ENCODE assay signal across 1 cellular context in the genomic region with DNA sequence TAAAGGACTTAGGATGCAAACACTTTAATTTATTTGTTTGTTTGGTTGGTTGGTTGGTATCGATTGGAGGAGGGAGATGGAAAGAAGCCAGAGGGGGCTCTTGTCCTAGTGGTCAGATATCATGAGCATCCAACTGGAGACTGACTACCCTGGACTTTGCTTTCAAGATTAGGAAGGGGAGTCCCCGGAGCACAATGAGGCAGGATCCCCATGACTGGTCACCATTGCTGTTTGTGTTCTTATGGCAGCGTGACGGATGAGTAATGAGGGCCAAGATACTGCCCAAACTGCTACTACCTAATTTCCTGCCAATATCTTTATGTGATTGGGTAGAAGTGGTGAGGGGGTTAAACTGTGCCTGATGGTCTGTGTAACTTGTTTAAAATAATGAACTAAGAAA.
TF ChIP-seq lines count a peak whose summit lies in the region.

No MANE protein-coding gene starts in this region.

TF ChIP-seq in HepG2, 621 proteins besides CTCF, POLR2A, EP300 and RAD21 (continued from another document):
- TF ChIP-seq, protein P1, sequence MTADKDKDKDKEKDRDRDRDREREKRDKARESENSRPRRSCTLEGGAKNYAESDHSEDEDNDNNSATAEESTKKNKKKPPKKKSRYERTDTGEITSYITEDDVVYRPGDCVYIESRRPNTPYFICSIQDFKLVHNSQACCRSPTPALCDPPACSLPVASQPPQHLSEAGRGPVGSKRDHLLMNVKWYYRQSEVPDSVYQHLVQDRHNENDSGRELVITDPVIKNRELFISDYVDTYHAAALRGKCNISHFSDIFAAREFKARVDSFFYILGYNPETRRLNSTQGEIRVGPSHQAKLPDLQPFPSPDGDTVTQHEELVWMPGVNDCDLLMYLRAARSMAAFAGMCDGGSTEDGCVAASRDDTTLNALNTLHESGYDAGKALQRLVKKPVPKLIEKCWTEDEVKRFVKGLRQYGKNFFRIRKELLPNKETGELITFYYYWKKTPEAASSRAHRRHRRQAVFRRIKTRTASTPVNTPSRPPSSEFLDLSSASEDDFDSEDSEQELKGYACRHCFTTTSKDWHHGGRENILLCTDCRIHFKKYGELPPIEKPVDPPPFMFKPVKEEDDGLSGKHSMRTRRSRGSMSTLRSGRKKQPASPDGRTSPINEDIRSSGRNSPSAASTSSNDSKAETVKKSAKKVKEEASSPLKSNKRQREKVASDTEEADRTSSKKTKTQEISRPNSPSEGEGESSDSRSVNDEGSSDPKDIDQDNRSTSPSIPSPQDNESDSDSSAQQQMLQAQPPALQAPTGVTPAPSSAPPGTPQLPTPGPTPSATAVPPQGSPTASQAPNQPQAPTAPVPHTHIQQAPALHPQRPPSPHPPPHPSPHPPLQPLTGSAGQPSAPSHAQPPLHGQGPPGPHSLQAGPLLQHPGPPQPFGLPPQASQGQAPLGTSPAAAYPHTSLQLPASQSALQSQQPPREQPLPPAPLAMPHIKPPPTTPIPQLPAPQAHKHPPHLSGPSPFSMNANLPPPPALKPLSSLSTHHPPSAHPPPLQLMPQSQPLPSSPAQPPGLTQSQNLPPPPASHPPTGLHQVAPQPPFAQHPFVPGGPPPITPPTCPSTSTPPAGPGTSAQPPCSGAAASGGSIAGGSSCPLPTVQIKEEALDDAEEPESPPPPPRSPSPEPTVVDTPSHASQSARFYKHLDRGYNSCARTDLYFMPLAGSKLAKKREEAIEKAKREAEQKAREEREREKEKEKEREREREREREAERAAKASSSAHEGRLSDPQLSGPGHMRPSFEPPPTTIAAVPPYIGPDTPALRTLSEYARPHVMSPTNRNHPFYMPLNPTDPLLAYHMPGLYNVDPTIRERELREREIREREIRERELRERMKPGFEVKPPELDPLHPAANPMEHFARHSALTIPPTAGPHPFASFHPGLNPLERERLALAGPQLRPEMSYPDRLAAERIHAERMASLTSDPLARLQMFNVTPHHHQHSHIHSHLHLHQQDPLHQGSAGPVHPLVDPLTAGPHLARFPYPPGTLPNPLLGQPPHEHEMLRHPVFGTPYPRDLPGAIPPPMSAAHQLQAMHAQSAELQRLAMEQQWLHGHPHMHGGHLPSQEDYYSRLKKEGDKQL (CRISPR knock-in tag; IDR thresholded peaks at IDR 0.05; ENCODE audit: low read depth), result no peak
- TF ChIP-seq ZNF891 (CRISPR knock-in tag; IDR thresholded peaks at IDR 0.05), result no peak
- TF ChIP-seq ZNF510 (CRISPR knock-in tag; IDR thresholded peaks at IDR 0.05; ENCODE audit: low read depth), result no peak
- TF ChIP-seq GZF1 (CRISPR knock-in tag; IDR thresholded peaks at IDR 0.05), result no peak
- no peak for TF ChIP-seq ZNF598 (CRISPR knock-in tag; IDR thresholded peaks at IDR 0.05; ENCODE audit: borderline replicate concordance)
- TF ChIP-seq ZSCAN20 (CRISPR knock-in tag; IDR thresholded peaks at IDR 0.05; ENCODE audit: borderline replicate concordance), result no peak
- no peak for TF ChIP-seq KAT2B (IDR thresholded peaks at IDR 0.05; ENCODE audit: borderline replicate concordance, low read depth, low read length)
- TF ChIP-seq KAT8 (CRISPR knock-in tag; IDR thresholded peaks at IDR 0.05), result no peak
- TF ChIP-seq, protein P2, sequence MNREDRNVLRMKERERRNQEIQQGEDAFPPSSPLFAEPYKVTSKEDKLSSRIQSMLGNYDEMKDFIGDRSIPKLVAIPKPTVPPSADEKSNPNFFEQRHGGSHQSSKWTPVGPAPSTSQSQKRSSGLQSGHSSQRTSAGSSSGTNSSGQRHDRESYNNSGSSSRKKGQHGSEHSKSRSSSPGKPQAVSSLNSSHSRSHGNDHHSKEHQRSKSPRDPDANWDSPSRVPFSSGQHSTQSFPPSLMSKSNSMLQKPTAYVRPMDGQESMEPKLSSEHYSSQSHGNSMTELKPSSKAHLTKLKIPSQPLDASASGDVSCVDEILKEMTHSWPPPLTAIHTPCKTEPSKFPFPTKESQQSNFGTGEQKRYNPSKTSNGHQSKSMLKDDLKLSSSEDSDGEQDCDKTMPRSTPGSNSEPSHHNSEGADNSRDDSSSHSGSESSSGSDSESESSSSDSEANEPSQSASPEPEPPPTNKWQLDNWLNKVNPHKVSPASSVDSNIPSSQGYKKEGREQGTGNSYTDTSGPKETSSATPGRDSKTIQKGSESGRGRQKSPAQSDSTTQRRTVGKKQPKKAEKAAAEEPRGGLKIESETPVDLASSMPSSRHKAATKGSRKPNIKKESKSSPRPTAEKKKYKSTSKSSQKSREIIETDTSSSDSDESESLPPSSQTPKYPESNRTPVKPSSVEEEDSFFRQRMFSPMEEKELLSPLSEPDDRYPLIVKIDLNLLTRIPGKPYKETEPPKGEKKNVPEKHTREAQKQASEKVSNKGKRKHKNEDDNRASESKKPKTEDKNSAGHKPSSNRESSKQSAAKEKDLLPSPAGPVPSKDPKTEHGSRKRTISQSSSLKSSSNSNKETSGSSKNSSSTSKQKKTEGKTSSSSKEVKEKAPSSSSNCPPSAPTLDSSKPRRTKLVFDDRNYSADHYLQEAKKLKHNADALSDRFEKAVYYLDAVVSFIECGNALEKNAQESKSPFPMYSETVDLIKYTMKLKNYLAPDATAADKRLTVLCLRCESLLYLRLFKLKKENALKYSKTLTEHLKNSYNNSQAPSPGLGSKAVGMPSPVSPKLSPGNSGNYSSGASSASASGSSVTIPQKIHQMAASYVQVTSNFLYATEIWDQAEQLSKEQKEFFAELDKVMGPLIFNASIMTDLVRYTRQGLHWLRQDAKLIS (CRISPR knock-in tag; IDR thresholded peaks at IDR 0.05), result no peak
- TF ChIP-seq ZNF251 (CRISPR knock-in tag; IDR thresholded peaks at IDR 0.05), result no peak
